ENCODE assay signal across 9 cellular contexts in genomic region chr2:98483257-98483861, GRCh38. TPM values are rescaled to one million over a fixed set of nuclear protein-coding genes. Genes with fewer than 3 reads are reported as not detected.
DNase-seq lines count a peak whose midpoint lies in the region; ATAC-seq lines count a peak whose summit lies in the region.
"Had no signal": no experiment of that assay in that cellular context is flagged by ENCODE, and none has a peak within 500 bp of the region (broad histone marks: within the 10 kb centered on the region; RNA-seq: fewer than 3 reads in every experiment).

No MANE protein-coding gene starts in this region.

- H3K9me3 Mint-ChIP-seq in activated T-cell treated with anti-CD3 and anti-CD28 coated beads, Interleukin-2, amount 50 U/mL, for 4 hours, result no peaks in the 10 kb centered on the region

- H3K4me1 ChIP-seq in BLaER1 treated with 17β-estradiol and CSF1 and Interleukin-3, amounts not matched to agents 10 nM and 100 nM, result peaks cover 44 to 58% (median 51%) of the 10 kb centered on the region in 10 experiments
- H3K4me1 ChIP-seq in Karpas-422 (ENCODE audit: low read length), result peaks cover 79% of the 10 kb centered on the region

- H3K4me1 Mint-ChIP-seq in activated T-cell treated with anti-CD3 and anti-CD28 coated beads, Interleukin-2, amount 50 U/mL, for 4 hours (ENCODE audit: low read depth), result peaks cover 94% of the 10 kb centered on the region

- H3K27ac ChIP-seq in BLaER1 treated with 17β-estradiol and CSF1 and Interleukin-3, amounts not matched to agents 10 nM and 100 nM, result no peak overlapping the region
- H3K27ac ChIP-seq in Karpas-422 (ENCODE audit: low read length), result no peak overlapping the region
- H3K27ac ChIP-seq: SK-N-MC had no signal

- no peak for DNase-seq in activated T-cell treated with anti-CD3 and anti-CD28 coated beads, Interleukin-2, amount 50 U/mL, for 4 hours
- DNase-seq in Karpas-422 (no peak), dermis blood vessel endothelial cell (no peak), Ammon's horn (ENCODE audit: low spot score) (no peak), NCI-H1694 treated with DMSO at 0.1 percent for 48 hours (lab: John Stamatoyannopoulos, UW) (no peak)

- H3K27me3 ChIP-seq in BLaER1 treated with 17β-estradiol and CSF1 and Interleukin-3, amounts not matched to agents 10 nM and 100 nM, result no peaks in the 10 kb centered on the region
- 0 out of 2 replicates have a peak, but pooled peaks cover 2% of the 10 kb centered on the region for H3K27me3 ChIP-seq in Karpas-422 (ENCODE audit: low read length)

- H3K36me3 Mint-ChIP-seq in activated T-cell treated with anti-CD3 and anti-CD28 coated beads, Interleukin-2, amount 50 U/mL, for 4 hours (ENCODE audit: insufficient read depth), result no peaks in the 10 kb centered on the region

- H3K9me2 ChIP-seq in Karpas-422 (replicated peaks; ENCODE audit: insufficient read depth, low read length), result no peaks in the 10 kb centered on the region

- peak overlapping the region; percentile 48 for H3K4me3 Mint-ChIP-seq in activated T-cell treated with anti-CD3 and anti-CD28 coated beads, Interleukin-2, amount 50 U/mL, for 4 hours

- H3K79me2 ChIP-seq in Karpas-422 (ENCODE audit: low read length), result no peaks in the 10 kb centered on the region

- no peak overlapping the region for H3K4me3 ChIP-seq in BLaER1 treated with 17β-estradiol and CSF1 and Interleukin-3, amounts not matched to agents 10 nM and 100 nM
- no peak overlapping the region for H3K4me3 ChIP-seq in Karpas-422 (ENCODE audit: low read length)
- H3K4me3 ChIP-seq: SK-N-MC had no signal

- H2AFZ ChIP-seq in Karpas-422 (ENCODE audit: low read length), result no peak overlapping the region

- H4K20me1 ChIP-seq in BLaER1 treated with 17β-estradiol and CSF1 and Interleukin-3, amounts not matched to agents 10 nM and 100 nM, result peaks cover 51 to 93% (median 78%) of the 10 kb centered on the region in 11 experiments
- peaks cover 81% of the 10 kb centered on the region; the same call in 1 of the 2 replicates for H4K20me1 ChIP-seq in Karpas-422 (ENCODE audit: insufficient read depth, low read depth, low read length)

- no peak overlapping the region for H3K9ac ChIP-seq in BLaER1 treated with 17β-estradiol and CSF1 and Interleukin-3, amounts not matched to agents 10 nM and 100 nM
- H3K9ac ChIP-seq in Karpas-422 (ENCODE audit: low read length), result no peak overlapping the region

- H3K36me3 ChIP-seq in BLaER1 treated with 17β-estradiol and CSF1 and Interleukin-3, amounts not matched to agents 10 nM and 100 nM, result no peaks in the 10 kb centered on the region
- no peaks in the 10 kb centered on the region for H3K36me3 ChIP-seq in Karpas-422 (ENCODE audit: insufficient read depth, low read length)

- no peaks in the 10 kb centered on the region for H3K27me3 Mint-ChIP-seq in activated T-cell treated with anti-CD3 and anti-CD28 coated beads, Interleukin-2, amount 50 U/mL, for 4 hours (ENCODE audit: low read depth)

- H3K4me2 ChIP-seq in BLaER1 treated with 17β-estradiol and CSF1 and Interleukin-3, amounts not matched to agents 10 nM and 100 nM, result peak overlapping the region in 6 of 11 experiments; percentile 3 to 34 (median 13); a peak in 6 of 22 replicates
- no peak overlapping the region for H3K4me2 ChIP-seq in Karpas-422 (ENCODE audit: low read depth, low read length, poor library complexity, severe bottlenecking)

- no peaks in the 10 kb centered on the region for H3K9me3 ChIP-seq in BLaER1 treated with 17β-estradiol and CSF1 and Interleukin-3, amounts not matched to agents 10 nM and 100 nM (replicated peaks in 1 of 11)
- H3K9me3 ChIP-seq in Karpas-422 (ENCODE audit: low read length), result no peaks in the 10 kb centered on the region

- peak; percentile 63 for ATAC-seq in GM19043 (IDR thresholded peaks at IDR 0.05; ENCODE audit: low read depth, unreplicated experiment)
- peak; percentile 68 for ATAC-seq in HG03045 (IDR thresholded peaks at IDR 0.05; ENCODE audit: unreplicated experiment)
- peak; percentile 5 to 14 for ATAC-seq in activated T-cell treated with anti-CD3 and anti-CD28 coated beads, Interleukin-2, amount 50 U/mL, for 4 hours

RNA-seq across cellular contexts. Expression of gene INPP4A, which starts 38.7 kb away (rescaled TPM):
- total RNA-seq in activated T-cell treated with anti-CD3 and anti-CD28 coated beads, Interleukin-2, amount 50 U/mL, for 4 hours, result 10 to 100 TPM; 17.3 to 24.0 (median 17.3) TPM
- 5.3 and 7.9 TPM in 2 replicates for total RNA-seq in Karpas-422 (2014; rRNA removed; shearing (Covaris generic); ENCODE audit: low replicate concordance)
- total RNA-seq in dermis blood vessel endothelial cell, result 41.9 and 55.7 TPM in 2 replicates

Comparison
In these comparisons a context has a peak if more than half of its experiments do, and no peak if none do; other contexts are left out.
1. ATAC-seq: peak in every context shown above with its lines; median percentile 68 in HG03045; 63 in GM19043; 10 in activated T-cell treated with anti-CD3 and anti-CD28 coated beads, Interleukin-2, amount 50 U/mL, for 4 hours.